ENCODE assay signal across 8 cellular contexts in the genomic region with DNA sequence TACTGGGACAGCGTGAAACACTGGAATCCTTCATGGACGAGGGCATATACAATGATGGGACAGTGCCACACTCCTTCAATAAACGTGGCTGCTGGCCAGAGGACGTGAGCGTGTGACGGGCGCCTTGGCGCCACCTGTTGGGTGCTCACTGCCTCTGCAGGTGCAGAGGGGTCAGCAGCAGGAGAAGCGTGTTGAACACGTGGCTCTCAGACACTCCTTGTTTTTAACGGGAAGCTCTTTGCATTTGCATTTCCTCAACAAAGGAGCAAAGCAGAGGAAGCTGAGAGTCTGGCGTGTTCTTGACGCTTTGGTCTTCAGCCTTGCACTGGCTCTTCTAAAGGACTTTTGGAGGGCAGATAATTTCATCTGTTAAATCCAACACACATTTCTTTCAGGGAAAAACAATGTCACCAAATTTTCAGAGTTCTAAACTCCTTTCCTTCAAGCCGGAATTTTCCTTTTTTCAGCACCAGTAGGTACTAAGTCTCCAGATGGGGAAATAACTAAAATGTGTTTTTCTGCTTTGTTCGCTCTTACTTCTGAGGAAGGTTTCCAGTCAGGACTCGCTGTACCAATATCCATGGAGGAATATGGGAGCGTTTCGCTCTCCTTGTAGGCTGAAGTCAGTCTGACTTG. TPM values are rescaled to one million over a fixed set of nuclear protein-coding genes. Genes with fewer than 3 reads are reported as not detected.
DNase-seq lines count a peak whose midpoint lies in the region; ATAC-seq and TF ChIP-seq lines count a peak whose summit lies in the region.

No MANE protein-coding gene starts in this region.

- no peak overlapping the region for H3K9ac ChIP-seq in HUES48 (ENCODE audit: low read depth, low read length)
- no peak overlapping the region for H3K9ac ChIP-seq in mucosa of rectum (ENCODE audit: low read depth in 1 of 2, low read length in 2 of 2)

- no peaks in the 10 kb centered on the region for H3K9me3 ChIP-seq in HUES48 (ENCODE audit: control insufficient read depth, insufficient read depth, low read length)
- H3K9me3 ChIP-seq in OCI-LY7 (ENCODE audit: low read length), result no peaks in the 10 kb centered on the region
- H3K9me3 ChIP-seq in mucosa of rectum (ENCODE audit: control insufficient read depth in 2 of 2, low read length in 2 of 2), result no peaks in the 10 kb centered on the region

- peaks cover 17% of the 10 kb centered on the region for H3K79me2 ChIP-seq in OCI-LY7 (ENCODE audit: insufficient read depth, low read depth, low read length)

- peaks cover 77% of the 10 kb centered on the region for H3K36me3 Mint-ChIP-seq in Calu3 (ENCODE audit: insufficient read depth, unreplicated experiment)
- H3K36me3 Mint-ChIP-seq in stimulated activated memory B cell treated with anti-CD40 and anti-IgM and Interleukin-4, amounts not matched to agents 10 μg/mL and 1 μg/mL and 100 μg/mL, for 72 hours, result peaks cover 41% of the 10 kb centered on the region

- peak; percentile 98 for TF ChIP-seq CTCF in Calu3 (IDR thresholded peaks at IDR 0.05; ENCODE audit: unreplicated experiment)
- TF ChIP-seq CTCF in OCI-LY7 (conservative IDR thresholded peaks at IDR 0.05; ENCODE audit: low read length), result peak; percentile 98

- peak overlapping the region; percentile 43; the same call in 1 of the 2 replicates for H2AFZ ChIP-seq in OCI-LY7 (ENCODE audit: low read length)

- intact Hi-C loops in Calu3 (cut with micrococcal nuclease; ENCODE audit: unreplicated experiment) (loop anchor here (1.0 to 10.0 kb wide), 3 partner anchors 41 to 549 kb away; a partner anchor contains a TSS), OCI-LY7 (cut with micrococcal nuclease; ENCODE audit: unreplicated experiment) (loop anchor here (1.0 kb wide), 2 partner anchors 87 to 551 kb away; no protein-coding TSS in a partner anchor)

- H3K4me1 Mint-ChIP-seq in Calu3 (ENCODE audit: low read depth, unreplicated experiment), result peaks cover 10% of the 10 kb centered on the region
- H3K4me1 Mint-ChIP-seq in stimulated activated memory B cell treated with anti-CD40 and anti-IgM and Interleukin-4, amounts not matched to agents 10 μg/mL and 1 μg/mL and 100 μg/mL, for 72 hours, result peaks cover 26% of the 10 kb centered on the region

- peak; percentile 89 for DNase-seq in Calu3
- DNase-seq in OCI-LY7 (ENCODE audit: low spot score), result peak; percentile 84
- peak; percentile 50 for DNase-seq in activated T-cell treated with anti-CD3 and anti-CD28 coated beads for 1 hour (ENCODE audit: low read depth)
- DNase-seq in epithelial cell of prostate (ENCODE audit: low read depth, low spot score), result peak; percentile 59
- peak; percentile 24 to 32 for DNase-seq in stimulated activated CD8-positive, alpha-beta memory T cell treated with anti-CD3 and anti-CD28 coated beads, Interleukin-4, amount 100 ng/mL, for 4 hours (ENCODE audit: low read depth in 2 of 2, low spot score in 1 of 2)

- no peak for ATAC-seq in stimulated activated memory B cell treated with anti-CD40 and anti-IgM and Interleukin-4, amounts not matched to agents 10 μg/mL and 1 μg/mL and 100 μg/mL, for 72 hours

- no peak overlapping the region for H3K4me3 Mint-ChIP-seq in Calu3 (ENCODE audit: low read depth, unreplicated experiment)
- no peak overlapping the region for H3K4me3 Mint-ChIP-seq in stimulated activated memory B cell treated with anti-CD40 and anti-IgM and Interleukin-4, amounts not matched to agents 10 μg/mL and 1 μg/mL and 100 μg/mL, for 72 hours

- CTCF ChIA-PET in Calu3 (lab: Charles Lee), result interaction anchor here (0.6 to 1.8 kb wide), 12 partner anchors 10 to 552 kb away, joined by 3 to 11 read pairs (median 6); a partner anchor contains a TSS
- CTCF ChIA-PET in OCI-LY7 (lab: Charles Lee; ENCODE audit: unreplicated experiment), result interaction anchor here (0.5 kb wide), 1 partner anchor 61 kb away, joined by 3 read pairs; no protein-coding TSS in a partner anchor

- peak overlapping the region; percentile 25 for H3K4me2 ChIP-seq in OCI-LY7 (ENCODE audit: low read length)

- BruUV-seq in Calu3 (replicated peaks; lab: Mats Ljungman, UMichigan) (no TSS peak), OCI-LY7 (replicated peaks; lab: Mats Ljungman, UMichigan) (no TSS peak)

- H3K9me2 ChIP-seq in OCI-LY7 (ENCODE audit: insufficient read depth, low read length), result no peaks in the 10 kb centered on the region

- no peak overlapping the region for H3K4me3 ChIP-seq in HUES48 (ENCODE audit: low read depth, low read length)
- no peak overlapping the region for H3K4me3 ChIP-seq in OCI-LY7 (ENCODE audit: low read depth, low read length, poor library complexity, severe bottlenecking)
- H3K4me3 ChIP-seq in mucosa of rectum (ENCODE audit: low read length in 2 of 2), result no peak overlapping the region

- POLR2A ChIA-PET in OCI-LY7 (lab: Charles Lee), result interaction anchor here (0.7 kb wide), 1 partner anchor 13 kb away, joined by 4 read pairs; no protein-coding TSS in a partner anchor

- H3K36me3 ChIP-seq in HUES48 (ENCODE audit: control insufficient read depth, insufficient read depth, low read length) (peaks cover 53% of the 10 kb centered on the region), OCI-LY7 (ENCODE audit: insufficient read depth, low read length) (peaks cover 51% of the 10 kb centered on the region), mucosa of rectum (ENCODE audit: control insufficient read depth in 2 of 2, insufficient read depth in 2 of 2, low read length in 2 of 2) (peaks cover 26 to 28% of the 10 kb centered on the region in 2 donors)

- H4K20me1 ChIP-seq in OCI-LY7 (ENCODE audit: insufficient read depth, low read length), result peaks cover 6% of the 10 kb centered on the region

- H3K9me3 Mint-ChIP-seq in Calu3 (ENCODE audit: low read depth, unreplicated experiment), result no peaks in the 10 kb centered on the region
- H3K9me3 Mint-ChIP-seq in stimulated activated memory B cell treated with anti-CD40 and anti-IgM and Interleukin-4, amounts not matched to agents 10 μg/mL and 1 μg/mL and 100 μg/mL, for 72 hours, result no peaks in the 10 kb centered on the region

- H3K27ac ChIP-seq in HUES48 (ENCODE audit: low read depth, low read length) (peak overlapping the region; percentile 43), OCI-LY7 (ENCODE audit: low read depth, low read length, poor library complexity, severe bottlenecking) (peak overlapping the region; percentile 77), epithelial cell of prostate (peak overlapping the region; percentile 36), mucosa of rectum (ENCODE audit: low read depth in 2 of 2, low read length in 2 of 2) (peak overlapping the region; percentile 23 to 29)

- H3K4me1 ChIP-seq in HUES48 (ENCODE audit: control insufficient read depth, insufficient read depth, low read length) (0 out of 2 replicates have a peak, but pooled peaks cover 3% of the 10 kb centered on the region), OCI-LY7 (ENCODE audit: insufficient read depth, low read length, poor library complexity, severe bottlenecking) (peaks cover 38% of the 10 kb centered on the region), mucosa of rectum (ENCODE audit: control insufficient read depth in 2 of 2, insufficient read depth in 2 of 2, low read length in 2 of 2) (peaks cover 12 to 13% of the 10 kb centered on the region in 2 donors)

- peak overlapping the region; percentile 52 for H3K27ac Mint-ChIP-seq in Calu3 (ENCODE audit: unreplicated experiment)
- no peak overlapping the region for H3K27ac Mint-ChIP-seq in stimulated activated memory B cell treated with anti-CD40 and anti-IgM and Interleukin-4, amounts not matched to agents 10 μg/mL and 1 μg/mL and 100 μg/mL, for 72 hours

- H3K27me3 Mint-ChIP-seq in Calu3 (ENCODE audit: unreplicated experiment), result no peaks in the 10 kb centered on the region
- no peaks in the 10 kb centered on the region for H3K27me3 Mint-ChIP-seq in stimulated activated memory B cell treated with anti-CD40 and anti-IgM and Interleukin-4, amounts not matched to agents 10 μg/mL and 1 μg/mL and 100 μg/mL, for 72 hours

- H3K27me3 ChIP-seq in HUES48 (ENCODE audit: control insufficient read depth, insufficient read depth, low read length), result no peaks in the 10 kb centered on the region
- no peaks in the 10 kb centered on the region for H3K27me3 ChIP-seq in mucosa of rectum (ENCODE audit: control insufficient read depth in 2 of 2, insufficient read depth in 2 of 2, low read length in 2 of 2)

RNA-seq across cellular contexts. Expression of a gene that starts 2.9 kb away (rescaled TPM):
- total RNA-seq in Calu3 (2022), result 145 and 167 TPM in 2 replicates
- 46.3 and 54.4 TPM in 2 replicates for total RNA-seq in OCI-LY7 (2014; rRNA removed; shearing (Covaris generic))
- 51.1 and 54.5 TPM in 2 replicates for total RNA-seq in OCI-LY7 (2022)

RNA-seq across cellular contexts. Expression of a gene that starts 41.2 kb away (rescaled TPM):
- total RNA-seq in Calu3 (2022) (218 and 252 TPM in 2 replicates), OCI-LY7 (2022) (83.4 and 84.2 TPM in 2 replicates)
- 78.5 and 105 TPM in 2 replicates for total RNA-seq in OCI-LY7 (2014; rRNA removed; shearing (Covaris generic))

Comparison
In these comparisons a context has a peak if more than half of its experiments do, and no peak if none do; other contexts are left out.
1. DNase-seq: peak in every context shown above with its lines; median percentile 89 in Calu3; 84 in OCI-LY7; 59 in epithelial cell of prostate; 50 in activated T-cell treated with anti-CD3 and anti-CD28 coated beads for 1 hour; 28 in stimulated activated CD8-positive, alpha-beta memory T cell treated with anti-CD3 and anti-CD28 coated beads, Interleukin-4, amount 100 ng/mL, for 4 hours.
2. H3K27ac ChIP-seq: peak in every context shown above with its lines; median percentile 77 in OCI-LY7; 43 in HUES48; 36 in epithelial cell of prostate; 26 in mucosa of rectum.